ENCODE assay signal across 1 cellular context in the genomic region with DNA sequence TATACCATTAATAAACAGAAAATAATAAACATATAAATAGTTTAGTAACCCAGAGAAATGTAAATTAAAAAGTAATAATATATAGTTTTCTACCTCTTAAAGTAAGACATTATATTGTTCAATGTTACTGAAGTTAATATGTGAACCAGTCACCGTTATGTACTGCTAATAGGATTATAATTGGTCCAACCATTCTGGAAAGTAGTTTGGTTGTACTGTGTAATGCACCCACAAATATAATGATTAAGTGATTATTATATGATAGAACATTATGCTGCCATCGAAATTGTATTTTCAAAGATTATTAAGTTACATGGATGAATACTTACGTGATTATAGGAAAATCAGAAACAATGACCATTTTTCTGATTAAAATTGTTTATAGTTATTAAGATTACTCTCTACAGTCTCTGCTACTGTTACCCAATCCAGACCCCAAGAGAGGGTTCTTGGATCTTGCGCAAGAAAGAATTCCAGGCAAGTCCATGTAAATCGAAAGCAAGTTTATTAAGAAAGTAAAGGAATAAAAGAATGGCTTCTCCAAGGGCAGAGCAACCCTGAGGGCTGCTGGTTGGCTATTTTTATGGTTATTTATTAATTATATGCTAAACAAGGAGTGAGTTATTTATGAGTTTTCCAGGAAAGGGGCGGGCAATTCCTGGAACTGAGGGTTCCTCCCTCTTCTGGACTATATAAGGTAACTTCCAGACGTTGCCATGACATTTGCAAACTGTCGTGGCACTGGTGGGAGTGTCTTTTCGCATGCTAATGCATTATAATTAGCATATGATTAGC.
A peak's percentile ranks its signal among the peaks of the same experiment; 100 is the strongest.
TF ChIP-seq lines count a peak whose summit lies in the region.

No MANE protein-coding gene starts in this region.

TF ChIP-seq in H1, 55 proteins besides CTCF, POLR2A, EP300 and RAD21:
- no peak for TF ChIP-seq EGR1 (IDR thresholded peaks at IDR 0.05; ENCODE audit: borderline replicate concordance, low read depth, low read length)
- TF ChIP-seq CEBPB (IDR thresholded peaks at IDR 0.05; ENCODE audit: low read depth, low read length), result peak; percentile 92
- peak; percentile 68 for TF ChIP-seq SRF (IDR thresholded peaks at IDR 0.05; ENCODE audit: low read depth, low read length)
